In genomic region chr1:29655145-29655544, GRCh38 we compare ENCODE assay signal across 1 cellular context.
TF ChIP-seq lines count a peak whose summit lies in the region.

No MANE protein-coding gene starts in this region.

TF ChIP-seq in GM12878, 131 proteins besides CTCF, POLR2A, EP300 and RAD21 (continued from another document):
- 0 out of 2 replicates have a peak, but pooled peaks have one; percentile 3 for TF ChIP-seq MEF2A (IDR thresholded peaks at IDR 0.05; ENCODE audit: insufficient read depth, low read depth, low read length)
- TF ChIP-seq CBFB (IDR thresholded peaks at IDR 0.05; ENCODE audit: low read depth): no peak
- TF ChIP-seq TCF7 (IDR thresholded peaks at IDR 0.05; ENCODE audit: borderline replicate concordance): no peak
- TF ChIP-seq TCF12 (IDR thresholded peaks at IDR 0.05; ENCODE audit: low read depth, low read length): peak; percentile 79
- no peak for TF ChIP-seq MLLT1 (IDR thresholded peaks at IDR 0.05)
- TF ChIP-seq CHD4 (IDR thresholded peaks at IDR 0.05): no peak
- TF ChIP-seq BCLAF1 (IDR thresholded peaks at IDR 0.05): no peak
- 0 out of 2 replicates have a peak, but pooled peaks have one; percentile 4 for TF ChIP-seq BCL11A (IDR thresholded peaks at IDR 0.05; ENCODE audit: low read depth, low read length)
- TF ChIP-seq NFXL1 (IDR thresholded peaks at IDR 0.05; ENCODE audit: borderline replicate concordance): no peak
- TF ChIP-seq RBBP5 (conservative IDR thresholded peaks at IDR 0.05): no peak
- no peak for TF ChIP-seq YBX1 (IDR thresholded peaks at IDR 0.05)
- TF ChIP-seq IRF5 (IDR thresholded peaks at IDR 0.05; ENCODE audit: borderline replicate concordance): no peak
- TF ChIP-seq GATAD2B (conservative IDR thresholded peaks at IDR 0.05; ENCODE audit: low read depth): no peak
- TF ChIP-seq PRDM15 (CRISPR knock-in tag; IDR thresholded peaks at IDR 0.05): no peak
- no peak for TF ChIP-seq KLF5 (IDR thresholded peaks at IDR 0.05; ENCODE audit: partially characterized antibody)
- no peak for TF ChIP-seq ZBTB33 (IDR thresholded peaks at IDR 0.05)
- peak; percentile 24; the same call in 1 of the 2 replicates for TF ChIP-seq CREM (IDR thresholded peaks at IDR 0.05; ENCODE audit: low read depth)
- TF ChIP-seq RUNX3 (IDR thresholded peaks at IDR 0.05; ENCODE audit: low read length): peak; percentile 42; the same call in 1 of the 2 replicates
- no peak for TF ChIP-seq EGR1 (IDR thresholded peaks at IDR 0.05; ENCODE audit: borderline replicate concordance in 1 of 2, low read depth in 2 of 2, low read length in 2 of 2)
- TF ChIP-seq SUZ12 (IDR thresholded peaks at IDR 0.05; ENCODE audit: unreplicated experiment): no peak
